In the genomic region with DNA sequence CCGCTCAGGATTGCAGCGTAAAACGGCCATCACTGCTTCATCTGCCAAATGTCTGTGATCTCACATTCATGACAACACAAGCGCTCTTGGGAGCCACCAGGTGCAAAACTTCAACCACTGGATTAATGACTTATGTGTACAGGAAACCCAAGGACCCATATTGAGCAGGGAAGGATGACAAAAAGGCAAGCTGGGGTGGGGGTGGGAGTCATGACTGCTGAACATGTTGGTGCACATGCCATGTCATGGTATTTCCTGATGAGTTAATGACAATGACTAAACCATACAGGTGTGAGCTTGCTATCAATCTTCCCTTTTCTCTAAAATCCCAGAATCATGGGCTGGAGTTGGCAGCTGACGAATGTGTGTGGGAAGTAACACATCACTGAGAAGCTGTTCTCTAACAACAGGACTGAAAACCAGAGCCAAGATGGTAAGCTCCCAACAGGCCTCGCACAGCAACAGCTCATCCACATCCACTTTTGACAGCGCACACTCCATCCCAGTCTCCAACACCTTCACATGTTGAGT, we compare ENCODE assay signal across 22 cellular contexts. TPM values are rescaled to one million over a fixed set of nuclear protein-coding genes. Genes with fewer than 3 reads are reported as not detected.
DNase-seq lines count a peak whose midpoint lies in the region; ATAC-seq and TF ChIP-seq lines count a peak whose summit lies in the region.
"Had no signal": no experiment of that assay in that cellular context is flagged by ENCODE, and none has a peak within 500 bp of the region (broad histone marks: within the 10 kb centered on the region; RNA-seq: fewer than 3 reads in every experiment).

No MANE protein-coding gene starts in this region.

- no peaks in the 10 kb centered on the region for H3K9me3 Mint-ChIP-seq in Caco-2 (ENCODE audit: unreplicated experiment)
- no peaks in the 10 kb centered on the region for H3K9me3 Mint-ChIP-seq in nephron progenitor cell
- H3K9me3 Mint-ChIP-seq: brain; H9; T-helper 1 cell treated with Interleukin-12 subunit alpha and Interleukin-12 subunit beta and Interleukin-4 antibody, amounts not matched to agents 30 μg/mL and 1 μg/mL, for 36 hours had no signal

- CTCF ChIA-PET in Caco-2 (lab: Charles Lee): interaction anchor here (0.6 kb wide), 2 partner anchors 15 to 20 kb away, joined by 3 to 5 read pairs; no protein-coding TSS in a partner anchor
- CTCF ChIA-PET in IMR-90 (lab: Yijun Ruan, JAX): no interaction called here

- DNase-seq in Caco-2: no peak
- peak; percentile 25 for DNase-seq in IMR-90
- DNase-seq in epithelial cell of esophagus (ENCODE audit: low read depth): peak; percentile 99
- DNase-seq in osteoblast (ENCODE audit: insufficient read length, low spot score, missing footprints): peak; percentile 36
- DNase-seq in nephron progenitor cell: no peak
- DNase-seq in AG08395 (ENCODE audit: low spot score): no peak
- no peak for DNase-seq in stimulated activated CD4-positive, alpha-beta T cell treated with anti-CD3 and anti-CD28 coated beads, Interleukin-2, amount 100 ng/mL, for 24 hours
- DNase-seq: activated CD8-positive, alpha-beta memory T cell treated with anti-CD3 and anti-CD28 coated beads for 24 hours; activated gamma-delta T cell treated with Interleukin-2 at 50 U/mL for 16 hours; activated T-cell treated with anti-CD3 and anti-CD28 coated beads, Interleukin-2, amount 50 U/mL, for 1 hour; effector CD4-positive, alpha-beta T cell; H9; lower lobe of right lung; NCI-H2081 treated with DMSO at 0.1 percent for 48 hours; NCI-H524 treated with DMSO at 0.1 percent for 48 hours; RPMI8226; substantia nigra had no signal

- intact Hi-C loops in Caco-2 (cut with micrococcal nuclease; ENCODE audit: unreplicated experiment) (no loop called here), IMR-90 (cut with micrococcal nuclease) (no loop called here)

- H4K91ac ChIP-seq in IMR-90 (ENCODE audit: insufficient read depth, low read depth, low read length): peak overlapping the region; percentile 52

- H3K4me1 Mint-ChIP-seq in Caco-2 (ENCODE audit: low read depth, unreplicated experiment) (no peaks in the 10 kb centered on the region), nephron progenitor cell (peaks cover 11% of the 10 kb centered on the region)

- POLR2A ChIA-PET in Caco-2 (lab: Charles Lee) (no interaction called here), IMR-90 (lab: Charles Lee; ENCODE audit: unreplicated experiment) (no interaction called here)

- peak overlapping the region; percentile 23 for H2BK5ac ChIP-seq in IMR-90 (ENCODE audit: low read depth, low read length, poor library complexity, severe bottlenecking)

- peaks cover 6% of the 10 kb centered on the region; the same call in 1 of the 2 replicates for H3K4me1 ChIP-seq in Caco-2
- peaks cover 25% of the 10 kb centered on the region for H3K4me1 ChIP-seq in IMR-90 (ENCODE audit: control insufficient read depth, insufficient read depth, low read length)
- H3K4me1 ChIP-seq in osteoblast (ENCODE audit: insufficient read depth, low read length): peaks cover 37% of the 10 kb centered on the region

- H3K27ac Mint-ChIP-seq in Caco-2 (ENCODE audit: unreplicated experiment) (peak overlapping the region; percentile 26), nephron progenitor cell (no peak overlapping the region)
- H3K27ac Mint-ChIP-seq: H9; T-helper 1 cell treated with Interleukin-12 subunit alpha and Interleukin-12 subunit beta and Interleukin-4 antibody, amounts not matched to agents 30 μg/mL and 1 μg/mL, for 36 hours had no signal

- in situ Hi-C loops in IMR-90 (cut with MboI; ENCODE audit: low sequenced_read_pairs): no loop called here

- 0 out of 2 replicates have a peak overlapping the region, but pooled peaks have one; percentile 14 for H4K5ac ChIP-seq in IMR-90 (ENCODE audit: low read depth, low read length)

- peak overlapping the region; percentile 36; the same call in 1 of the 3 replicates for H2BK15ac ChIP-seq in IMR-90 (ENCODE audit: low read depth, low read length)

- no peak for TF ChIP-seq CTCF in Caco-2 (IDR thresholded peaks at IDR 0.05; ENCODE audit: insufficient read depth in 1 of 2, low read depth in 1 of 2, low read length in 1 of 2, severe bottlenecking in 1 of 2, unreplicated experiment in 1 of 2)
- TF ChIP-seq CTCF in IMR-90 (conservative IDR thresholded peaks at IDR 0.05; ENCODE audit: low read depth, low read length): no peak
- TF ChIP-seq CTCF in epithelial cell of esophagus (IDR thresholded peaks at IDR 0.05; ENCODE audit: insufficient read depth, low read depth, low read length, missing control alignments): no peak
- TF ChIP-seq CTCF in osteoblast (IDR thresholded peaks at IDR 0.05; ENCODE audit: extremely low read depth, low read depth, low read length): no peak
- TF ChIP-seq CTCF in nephron progenitor cell (IDR thresholded peaks at IDR 0.05): no peak

- peak overlapping the region; percentile 49 for H3K4ac ChIP-seq in IMR-90 (ENCODE audit: low read depth, low read length)

- ATAC-seq in IMR-90 (ENCODE audit: low read depth): no peak
- ATAC-seq: gastroesophageal sphincter, lower lobe of right lung had no signal

- H4K20me1 ChIP-seq in IMR-90 (ENCODE audit: insufficient read depth, low read length) (no peaks in the 10 kb centered on the region; the same call in 1 of the 2 replicates), osteoblast (ENCODE audit: insufficient read depth, low read length) (peaks cover 5% of the 10 kb centered on the region)

- BruUV-seq in Caco-2 (replicated peaks; lab: Mats Ljungman, UMichigan) (no TSS peak), IMR-90 (replicated peaks; lab: Mats Ljungman, UMichigan) (no TSS peak)

- H3K27me3 Mint-ChIP-seq in Caco-2 (ENCODE audit: insufficient read depth, unreplicated experiment) (no peaks in the 10 kb centered on the region), nephron progenitor cell (ENCODE audit: low read depth, poor library complexity) (peaks cover 35% of the 10 kb centered on the region)

- H3K56ac ChIP-seq in IMR-90 (ENCODE audit: extremely low read depth, insufficient read depth, low read length): no peak overlapping the region

- H3K36me3 Mint-ChIP-seq in Caco-2 (ENCODE audit: insufficient read depth, unreplicated experiment) (peaks cover 42% of the 10 kb centered on the region), nephron progenitor cell (ENCODE audit: low read depth) (peaks cover 19% of the 10 kb centered on the region)

- peaks cover 13 to 40% of the 10 kb centered on the region in 2 experiments for H3K79me1 ChIP-seq in IMR-90 (ENCODE audit: low read depth in 1 of 2, low read length in 2 of 2)

- no peaks in the 10 kb centered on the region for H3K79me2 ChIP-seq in osteoblast (ENCODE audit: insufficient read depth, low read length)

- H3K27ac ChIP-seq in IMR-90 (ENCODE audit: insufficient read depth, low read length): no peak overlapping the region
- no peak overlapping the region for H3K27ac ChIP-seq in osteoblast (ENCODE audit: low read depth, low read length)
- H3K27ac ChIP-seq: lower lobe of right lung, SK-N-MC had no signal

- no peak overlapping the region for H3K4me3 ChIP-seq in Caco-2 (ENCODE audit: low read depth, low read length)
- no peak overlapping the region for H3K4me3 ChIP-seq in IMR-90 (ENCODE audit: insufficient read depth, low read depth, low read length)
- no peak overlapping the region for H3K4me3 ChIP-seq in epithelial cell of esophagus (ENCODE audit: low read length)
- H3K4me3 ChIP-seq in osteoblast (ENCODE audit: insufficient read depth, low read length): no peak overlapping the region
- H3K4me3 ChIP-seq: esophagus muscularis mucosa, gastroesophageal sphincter, lower lobe of right lung, SK-N-MC had no signal

- H3K23ac ChIP-seq in IMR-90 (ENCODE audit: low read depth, low read length): no peak overlapping the region

- peak overlapping the region in 1 of 2 experiments; percentile 4; a peak in 1 of 4 replicates for H4K8ac ChIP-seq in IMR-90 (ENCODE audit: low read depth in 2 of 2, low read length in 2 of 2)

- dilution Hi-C loops in IMR-90 (cut with HindIII; ENCODE audit: low sequenced_read_pairs, unreplicated experiment): no loop called here

- H3K4me2 ChIP-seq in IMR-90 (ENCODE audit: low read depth, low read length): no peak overlapping the region
- H3K4me2 ChIP-seq in osteoblast (ENCODE audit: insufficient read depth, low read length): no peak overlapping the region

- no peak for TF ChIP-seq POLR2A in IMR-90 (IDR thresholded peaks at IDR 0.05; ENCODE audit: low read depth, low read length)

- H3K18ac ChIP-seq in IMR-90 (ENCODE audit: low read depth, low read length): no peak overlapping the region

- no peak for TF ChIP-seq RAD21 in IMR-90 (IDR thresholded peaks at IDR 0.05; ENCODE audit: low read length)

- H2AK5ac ChIP-seq in IMR-90 (ENCODE audit: low read depth, low read length): peak overlapping the region; percentile 57

- no peaks in the 10 kb centered on the region for H3K27me3 ChIP-seq in Caco-2 (replicated peaks; ENCODE audit: control insufficient read depth, insufficient read depth, low read length)
- H3K27me3 ChIP-seq in IMR-90 (ENCODE audit: control insufficient read depth, insufficient read depth, low read length): no peaks in the 10 kb centered on the region
- H3K27me3 ChIP-seq in osteoblast (ENCODE audit: insufficient read depth, low read length): peaks cover 9% of the 10 kb centered on the region

- no peak overlapping the region for H3K9ac ChIP-seq in IMR-90 (ENCODE audit: low read depth, low read length)

- 0 out of 2 replicates have a peak overlapping the region, but pooled peaks have one; percentile 29 for H3K14ac ChIP-seq in IMR-90 (replicated peaks; ENCODE audit: low read depth, low read length)

- H2BK120ac ChIP-seq in IMR-90 (ENCODE audit: low read depth, low read length): peak overlapping the region; percentile 16; the same call in 1 of the 2 replicates

- peaks cover 2% of the 10 kb centered on the region; the same call in 1 of the 2 replicates for H3K36me3 ChIP-seq in Caco-2 (ENCODE audit: control insufficient read depth, insufficient read depth, low read length)
- H3K36me3 ChIP-seq in IMR-90 (ENCODE audit: control insufficient read depth, insufficient read depth, low read length): peaks cover 10% of the 10 kb centered on the region
- peaks cover 22% of the 10 kb centered on the region for H3K36me3 ChIP-seq in osteoblast (ENCODE audit: insufficient read depth, low read length)

- no peak overlapping the region for H2AFZ ChIP-seq in IMR-90 (replicated peaks; ENCODE audit: low read length, poor library complexity)
- H2AFZ ChIP-seq in osteoblast (ENCODE audit: low read length): no peak overlapping the region

- H2AK9ac ChIP-seq in IMR-90 (replicated peaks; ENCODE audit: low read depth, low read length, poor library complexity): no peak overlapping the region

- H2BK20ac ChIP-seq in IMR-90 (ENCODE audit: low read depth, low read length): peak overlapping the region; percentile 43; the same call in 1 of the 2 replicates

- H3K9me1 ChIP-seq in IMR-90 (ENCODE audit: insufficient read depth, low read length): peaks cover 20% of the 10 kb centered on the region

- H3K9me3 ChIP-seq in Caco-2: no peaks in the 10 kb centered on the region
- no peaks in the 10 kb centered on the region for H3K9me3 ChIP-seq in IMR-90 (ENCODE audit: control insufficient read depth, insufficient read depth, low read length)
- H3K9me3 ChIP-seq in osteoblast (ENCODE audit: low read depth, low read length): no peaks in the 10 kb centered on the region
- H3K9me3 ChIP-seq: esophagus muscularis mucosa, gastroesophageal sphincter, lower lobe of right lung had no signal

- H3K4me3 Mint-ChIP-seq in Caco-2 (ENCODE audit: unreplicated experiment) (no peak overlapping the region), nephron progenitor cell (no peak overlapping the region)
- H3K4me3 Mint-ChIP-seq: brain; H9; T-helper 1 cell treated with Interleukin-12 subunit alpha and Interleukin-12 subunit beta and Interleukin-4 antibody, amounts not matched to agents 30 μg/mL and 1 μg/mL, for 36 hours had no signal

- 73% methylated on average over 5 of the region's 7 CpGs; no CpG with 5 or more reads in 1 of the 2 experiments for WGBS in IMR-90 (ENCODE audit: extremely low coverage in 2 of 2, insufficient read length in 1 of 2), 2 experiments

RNA-seq across cellular contexts. Expression of a gene that starts 3.1 kb away (rescaled TPM):
- total RNA-seq in Caco-2 (2022) (2.8 and 3.5 TPM in 2 replicates), IMR-90 (2012; rRNA removed) (6.7 and 7.2 TPM in 2 replicates), osteoblast (1.4 and 1.8 TPM in 2 replicates)
- 13.5 and 14.4 TPM in 2 replicates for polyA plus RNA-seq in IMR-90 (2012; rRNA removed)
- 7.8 and 10.5 TPM in 2 replicates for polyA plus RNA-seq in IMR-90 (2012; cell fraction: cytosol; rRNA removed)
- 48.2 and 69.5 TPM in 2 replicates for polyA plus RNA-seq in IMR-90 (2012; cell fraction: nucleus; rRNA removed; ENCODE audit: low replicate concordance)
- total RNA-seq: lower lobe of right lung had no signal

RNA-seq across cellular contexts. Expression of a gene that starts 17.8 kb away (rescaled TPM):
- total RNA-seq in Caco-2 (2022) (1.3 and 1.5 TPM in 2 replicates), IMR-90 (2012; rRNA removed) (4.5 and 4.7 TPM in 2 replicates), osteoblast (0.29 and 0.36 TPM in 2 replicates)
- 5.7 and 6.5 TPM in 2 replicates for polyA plus RNA-seq in IMR-90 (2012; rRNA removed)
- 4.6 and 6.0 TPM in 2 replicates for polyA plus RNA-seq in IMR-90 (2012; cell fraction: cytosol; rRNA removed)
- polyA plus RNA-seq in IMR-90 (2012; cell fraction: nucleus; rRNA removed; ENCODE audit: low replicate concordance): 8.5 and 11.5 TPM in 2 replicates

RNA-seq across cellular contexts. Expression of a gene that starts 51.5 kb away (rescaled TPM):
- total RNA-seq in Caco-2 (2022) (222 and 240 TPM in 2 replicates), IMR-90 (2012; rRNA removed) (88.4 and 111 TPM in 2 replicates), osteoblast (249 and 267 TPM in 2 replicates)
- 146 and 151 TPM in 2 replicates for polyA plus RNA-seq in IMR-90 (2012; rRNA removed)
- polyA plus RNA-seq in IMR-90 (2012; cell fraction: cytosol; rRNA removed): 53.0 and 110 TPM in 2 replicates
- 75.3 and 282 TPM in 2 replicates for polyA plus RNA-seq in IMR-90 (2012; cell fraction: nucleus; rRNA removed; ENCODE audit: low replicate concordance)

Comparison
In these comparisons a context has a peak if more than half of its experiments do, and no peak if none do; other contexts are left out.
1. DNase-seq: peak in IMR-90 (single experiment), epithelial cell of esophagus (single experiment) and osteoblast (single experiment); none in Caco-2 (0 of 2), nephron progenitor cell (single experiment), AG08395 (single experiment) and stimulated activated CD4-positive, alpha-beta T cell treated with anti-CD3 and anti-CD28 coated beads, Interleukin-2, amount 100 ng/mL, for 24 hours (0 of 2).